ENCODE assay signal across 18 cellular contexts in genomic region chr5:39846144-39846543, GRCh38.
DNase-seq lines count a peak whose midpoint lies in the region; ATAC-seq, FAIRE-seq and TF ChIP-seq lines count a peak whose summit lies in the region.
"Had no signal": no experiment of that assay in that cellular context is flagged by ENCODE, and none has a peak within 500 bp of the region (broad histone marks: within the 10 kb centered on the region; RNA-seq: fewer than 3 reads in every experiment).

No MANE protein-coding gene starts in this region.

- DNase-seq in RCC 7860 (ENCODE audit: low spot score) (no peak), Calu3 (no peak), DMS153 treated with DMSO at 0.1 percent for 48 hours (lab: John Stamatoyannopoulos, UW; ENCODE audit: unreplicated experiment) (no peak)
- DNase-seq: C1 segment of cervical spinal cord; CD4-positive, alpha-beta T cell; DMS79 treated with DMSO at 0.1 percent for 48 hours; EL; HCEC 1CT; HFFc6; KG1 had no signal

- BruUV-seq in Calu3 (replicated peaks; lab: Mats Ljungman, UMichigan) = no TSS peak

- no peak overlapping the region for H3K27ac Mint-ChIP-seq in Calu3 (ENCODE audit: unreplicated experiment)
- H3K27ac Mint-ChIP-seq: B cell; CD4-positive, alpha-beta T cell; HFFc6 had no signal

- no peak overlapping the region for H3K4me3 Mint-ChIP-seq in Calu3 (ENCODE audit: low read depth, unreplicated experiment)
- H3K4me3 Mint-ChIP-seq: B cell; CD4-positive, alpha-beta T cell; HFFc6; IgD-negative memory B cell had no signal

- H3K27me3 Mint-ChIP-seq in Calu3 (ENCODE audit: unreplicated experiment) = no peaks in the 10 kb centered on the region

- FAIRE-seq in RCC 7860 (lab: Jason Lieb, UNC) = peak; percentile 91
- FAIRE-seq: G401.6, GM12891 had no signal

- no peaks in the 10 kb centered on the region for H3K9me3 Mint-ChIP-seq in Calu3 (ENCODE audit: low read depth, unreplicated experiment)
- H3K9me3 Mint-ChIP-seq: CD4-positive, alpha-beta T cell; HFFc6; IgD-negative memory B cell had no signal

- peak; percentile 88 for ATAC-seq in GM18907 (IDR thresholded peaks at IDR 0.05; ENCODE audit: unreplicated experiment)
- ATAC-seq in GM19467 (IDR thresholded peaks at IDR 0.05; ENCODE audit: unreplicated experiment) = peak; percentile 51
- peak; percentile 71 for ATAC-seq in HG03097 (IDR thresholded peaks at IDR 0.05; ENCODE audit: low FRiP score, unreplicated experiment)
- ATAC-seq in GM18858 (IDR thresholded peaks at IDR 0.05; ENCODE audit: unreplicated experiment) = no peak

- intact Hi-C loops in Calu3 (cut with micrococcal nuclease; ENCODE audit: unreplicated experiment) = no loop called here

- CTCF ChIA-PET in Calu3 (lab: Charles Lee) = no interaction called here

- H3K36me3 Mint-ChIP-seq in Calu3 (ENCODE audit: insufficient read depth, unreplicated experiment) = no peaks in the 10 kb centered on the region
- H3K36me3 Mint-ChIP-seq: IgD-negative memory B cell had no signal

- no peak for TF ChIP-seq CTCF in Calu3 (IDR thresholded peaks at IDR 0.05; ENCODE audit: unreplicated experiment)

- no peaks in the 10 kb centered on the region for H3K4me1 Mint-ChIP-seq in Calu3 (ENCODE audit: low read depth, unreplicated experiment)
- H3K4me1 Mint-ChIP-seq: B cell, IgD-negative memory B cell had no signal
